Comparison of ENCODE assay signal across 8 cellular contexts in genomic region chr15:44711089-44711355, GRCh38. TPM values are rescaled to one million over a fixed set of nuclear protein-coding genes. Genes with fewer than 3 reads are reported as not detected.
DNase-seq lines count a peak whose midpoint lies in the region; ATAC-seq and TF ChIP-seq lines count a peak whose summit lies in the region.

Gene PATL2, minus strand, starts transcription at chr15:44711323. Its CDS starts 34,833 bp downstream, at chr15:44676490.

- DNase-seq in AG09319 (ENCODE audit: extremely low read depth, low read depth) (no peak), Karpas-422 (no peak), colonic mucosa (no peak), OCI-M1 (lab: John Stamatoyannopoulos, UW) (no peak), SK-N-DZ (ENCODE audit: low spot score) (no peak), NCI-H774 (lab: John Stamatoyannopoulos, UW) (no peak), SHP77 treated with DMSO at 0.1 percent for 48 hours (lab: John Stamatoyannopoulos, UW) (no peak)
- DNase-seq in naive thymus-derived CD8-positive, alpha-beta T cell = no peak

- H3K4me3 Mint-ChIP-seq in naive thymus-derived CD8-positive, alpha-beta T cell = peak within 1 kb of the TSS; percentile 88 to 100 (median 98)

- H4K20me1 ChIP-seq in Karpas-422 (ENCODE audit: insufficient read depth, low read depth, low read length) = peaks cover 43% of the 10 kb centered on the region

- peak; percentile 5 for TF ChIP-seq CTCF in AG09319 (IDR thresholded peaks at IDR 0.05; ENCODE audit: low read depth, low read length)
- no peak for TF ChIP-seq CTCF in colonic mucosa (IDR thresholded peaks at IDR 0.05)

- H3K4me1 ChIP-seq in Karpas-422 (ENCODE audit: low read length) (peaks cover 44% of the 10 kb centered on the region), colonic mucosa (peaks cover 7% of the 10 kb centered on the region)

- intact Hi-C loops in colonic mucosa (cut with DNase I) = loop anchor here (10.0 kb wide), 1 partner anchor 916 kb away; the partner anchor contains the start of gene SERF2

- H3K4me3 ChIP-seq in Karpas-422 (ENCODE audit: low read length) = peak within 1 kb of the TSS; percentile 98
- peak within 1 kb of the TSS; percentile 74 for H3K4me3 ChIP-seq in colonic mucosa

- H3K9me3 Mint-ChIP-seq in naive thymus-derived CD8-positive, alpha-beta T cell = peaks cover 0 to 5% (median 0%) of the 10 kb centered on the region in 9 donors

- no peak for ATAC-seq in naive thymus-derived CD8-positive, alpha-beta T cell

- peaks cover 32 to 64% (median 52%) of the 10 kb centered on the region in 4 donors for H3K4me1 Mint-ChIP-seq in naive thymus-derived CD8-positive, alpha-beta T cell

- H3K9ac ChIP-seq in Karpas-422 (ENCODE audit: low read length) (peak within 1 kb of the TSS; percentile 100), colonic mucosa (ENCODE audit: low read depth in 2 of 2, low read length in 2 of 2) (peak within 1 kb of the TSS; percentile 100)

- peaks cover 0 to 4% (median 0%) of the 10 kb centered on the region in 5 donors for H3K27me3 Mint-ChIP-seq in naive thymus-derived CD8-positive, alpha-beta T cell

- H3K27ac ChIP-seq in Karpas-422 (ENCODE audit: low read length) = peak within 1 kb of the TSS; percentile 95
- H3K27ac ChIP-seq in colonic mucosa = peak within 1 kb of the TSS; percentile 99

- peaks cover 52% of the 10 kb centered on the region for H3K79me2 ChIP-seq in Karpas-422 (ENCODE audit: low read length)

- peak within 1 kb of the TSS; percentile 96 for H3K4me2 ChIP-seq in Karpas-422 (ENCODE audit: low read depth, low read length, poor library complexity, severe bottlenecking)

- H3K36me3 ChIP-seq in Karpas-422 (ENCODE audit: insufficient read depth, low read length) (peaks cover 35% of the 10 kb centered on the region), colonic mucosa (peaks cover 10% of the 10 kb centered on the region)

- H3K9me3 ChIP-seq in Karpas-422 (ENCODE audit: low read length) (no peaks in the 10 kb centered on the region), colonic mucosa (no peaks in the 10 kb centered on the region)

- POLR2A ChIA-PET in naive thymus-derived CD8-positive, alpha-beta T cell (lab: Charles Lee) = interaction anchor here (0.6 to 22.0 kb wide), 17 partner anchors 8 to 247 kb away, joined by 3 to 1743 read pairs (median 5); partner anchors contain the start of genes EIF3J, SPG11 and TRIM69

- H3K27me3 ChIP-seq in Karpas-422 (ENCODE audit: low read length) (no peaks in the 10 kb centered on the region), colonic mucosa (no peaks in the 10 kb centered on the region)

- H3K36me3 Mint-ChIP-seq in naive thymus-derived CD8-positive, alpha-beta T cell = peaks cover 50 to 60% (median 54%) of the 10 kb centered on the region in 3 donors

- no peaks in the 10 kb centered on the region for H3K9me2 ChIP-seq in Karpas-422 (replicated peaks; ENCODE audit: insufficient read depth, low read length)

- H3K27ac Mint-ChIP-seq in naive thymus-derived CD8-positive, alpha-beta T cell = peak within 1 kb of the TSS; percentile 100

- peak within 1 kb of the TSS; percentile 64 for H2AFZ ChIP-seq in Karpas-422 (ENCODE audit: low read length)

RNA-seq across cellular contexts. Expression of gene PATL2, which starts in this region (rescaled TPM):
- 1.0 and 5.0 TPM in 2 replicates for total RNA-seq in Karpas-422 (2014; rRNA removed; shearing (Covaris generic); ENCODE audit: low replicate concordance)
- 1 to 10 TPM; 1.2 to 2.6 TPM for total RNA-seq in colonic mucosa
- total RNA-seq in naive thymus-derived CD8-positive, alpha-beta T cell = 10 to 100 TPM; 69.4 to 69.9 TPM
- polyA plus RNA-seq in naive thymus-derived CD8-positive, alpha-beta T cell = 10 to 100 TPM in 2 of 3 donors, 1 to 10 TPM in 1; 7.2 to 21.8 (median 12.4) TPM
- 0.21 TPM in 1 of 2 replicates, not detected in the other for polyA plus RNA-seq in SK-N-DZ (2014; cell fraction: cytosol; rRNA removed)
- 0.33 and 0.89 TPM in 2 replicates for polyA plus RNA-seq in SK-N-DZ (2014; cell fraction: nucleus; rRNA removed)

Comparison
In these comparisons a context has a peak if more than half of its experiments do, and no peak if none do; other contexts are left out.
1. RNA of gene PATL2 (total RNA-seq): 69.4 to 69.9 TPM in naive thymus-derived CD8-positive, alpha-beta T cell; 1.0 to 5.0 TPM in Karpas-422 and 1.2 to 2.6 TPM in colonic mucosa; every median in the first group is over 10 times any median in the second.